Comparison of ENCODE assay signal across 1 cellular context in the genomic region with DNA sequence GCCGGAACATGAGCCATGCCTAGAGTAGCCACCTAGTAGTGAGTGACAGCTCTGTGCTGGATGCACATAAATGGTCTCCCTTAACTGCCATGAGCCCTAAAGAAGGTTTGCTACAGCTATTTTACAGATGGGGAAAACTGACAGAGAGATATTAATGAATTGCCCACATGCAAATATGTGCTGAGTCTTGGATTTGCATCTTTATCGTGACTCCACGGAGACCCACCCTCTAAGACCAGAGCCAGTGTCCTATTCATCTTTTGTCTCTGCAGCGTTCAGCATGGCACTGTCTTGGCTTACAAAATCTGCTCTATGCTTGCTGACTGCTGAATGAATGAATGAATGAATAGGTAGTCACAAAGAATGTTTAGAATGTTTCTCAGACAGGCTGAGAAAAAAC.
TF ChIP-seq lines count a peak whose summit lies in the region.

No MANE protein-coding gene starts in this region.

TF ChIP-seq in GM12878, 131 proteins besides CTCF, POLR2A, EP300 and RAD21:
- TF ChIP-seq CBX5 (IDR thresholded peaks at IDR 0.05; ENCODE audit: low read depth) (0 out of 2 replicates have a peak, but pooled peaks have one; percentile 6), MYB (IDR thresholded peaks at IDR 0.05; ENCODE audit: borderline replicate concordance, low read depth, low read length) (no peak), MTA3 (IDR thresholded peaks at IDR 0.05; ENCODE audit: borderline replicate concordance, low read length) (no peak), RELA (IDR thresholded peaks at IDR 0.05; ENCODE audit: borderline replicate concordance, partially characterized antibody) (no peak), ETV6 (conservative IDR thresholded peaks at IDR 0.05 in 1 of 2, IDR thresholded peaks at IDR 0.05 in 1 of 2; ENCODE audit: borderline replicate concordance in 1 of 2, low read depth in 1 of 2) (no peak), EED (IDR thresholded peaks at IDR 0.05; ENCODE audit: low read depth) (no peak), FOS (IDR thresholded peaks at IDR 0.05; ENCODE audit: borderline replicate concordance, extremely low read depth, insufficient read length) (no peak), BCL11A (IDR thresholded peaks at IDR 0.05; ENCODE audit: low read depth, low read length) (no peak), HCFC1 (IDR thresholded peaks at IDR 0.05; ENCODE audit: low read length) (no peak), POU2F2 (IDR thresholded peaks at IDR 0.05; ENCODE audit: borderline replicate concordance, low read depth, low read length) (0 out of 3 replicates have a peak, but pooled peaks have one; percentile 41), NRF1 (conservative IDR thresholded peaks at IDR 0.05; ENCODE audit: low read depth, low read length) (no peak)
- TF ChIP-seq, protein P1, sequence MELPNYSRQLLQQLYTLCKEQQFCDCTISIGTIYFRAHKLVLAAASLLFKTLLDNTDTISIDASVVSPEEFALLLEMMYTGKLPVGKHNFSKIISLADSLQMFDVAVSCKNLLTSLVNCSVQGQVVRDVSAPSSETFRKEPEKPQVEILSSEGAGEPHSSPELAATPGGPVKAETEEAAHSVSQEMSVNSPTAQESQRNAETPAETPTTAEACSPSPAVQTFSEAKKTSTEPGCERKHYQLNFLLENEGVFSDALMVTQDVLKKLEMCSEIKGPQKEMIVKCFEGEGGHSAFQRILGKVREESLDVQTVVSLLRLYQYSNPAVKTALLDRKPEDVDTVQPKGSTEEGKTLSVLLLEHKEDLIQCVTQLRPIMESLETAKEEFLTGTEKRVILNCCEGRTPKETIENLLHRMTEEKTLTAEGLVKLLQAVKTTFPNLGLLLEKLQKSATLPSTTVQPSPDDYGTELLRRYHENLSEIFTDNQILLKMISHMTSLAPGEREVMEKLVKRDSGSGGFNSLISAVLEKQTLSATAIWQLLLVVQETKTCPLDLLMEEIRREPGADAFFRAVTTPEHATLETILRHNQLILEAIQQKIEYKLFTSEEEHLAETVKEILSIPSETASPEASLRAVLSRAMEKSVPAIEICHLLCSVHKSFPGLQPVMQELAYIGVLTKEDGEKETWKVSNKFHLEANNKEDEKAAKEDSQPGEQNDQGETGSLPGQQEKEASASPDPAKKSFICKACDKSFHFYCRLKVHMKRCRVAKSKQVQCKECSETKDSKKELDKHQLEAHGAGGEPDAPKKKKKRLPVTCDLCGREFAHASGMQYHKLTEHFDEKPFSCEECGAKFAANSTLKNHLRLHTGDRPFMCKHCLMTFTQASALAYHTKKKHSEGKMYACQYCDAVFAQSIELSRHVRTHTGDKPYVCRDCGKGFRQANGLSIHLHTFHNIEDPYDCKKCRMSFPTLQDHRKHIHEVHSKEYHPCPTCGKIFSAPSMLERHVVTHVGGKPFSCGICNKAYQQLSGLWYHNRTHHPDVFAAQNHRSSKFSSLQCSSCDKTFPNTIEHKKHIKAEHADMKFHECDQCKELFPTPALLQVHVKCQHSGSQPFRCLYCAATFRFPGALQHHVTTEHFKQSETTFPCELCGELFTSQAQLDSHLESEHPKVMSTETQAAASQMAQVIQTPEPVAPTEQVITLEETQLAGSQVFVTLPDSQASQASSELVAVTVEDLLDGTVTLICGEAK (IDR thresholded peaks at IDR 0.05; ENCODE audit: borderline replicate concordance): no peak
- TF ChIP-seq, protein P2, sequence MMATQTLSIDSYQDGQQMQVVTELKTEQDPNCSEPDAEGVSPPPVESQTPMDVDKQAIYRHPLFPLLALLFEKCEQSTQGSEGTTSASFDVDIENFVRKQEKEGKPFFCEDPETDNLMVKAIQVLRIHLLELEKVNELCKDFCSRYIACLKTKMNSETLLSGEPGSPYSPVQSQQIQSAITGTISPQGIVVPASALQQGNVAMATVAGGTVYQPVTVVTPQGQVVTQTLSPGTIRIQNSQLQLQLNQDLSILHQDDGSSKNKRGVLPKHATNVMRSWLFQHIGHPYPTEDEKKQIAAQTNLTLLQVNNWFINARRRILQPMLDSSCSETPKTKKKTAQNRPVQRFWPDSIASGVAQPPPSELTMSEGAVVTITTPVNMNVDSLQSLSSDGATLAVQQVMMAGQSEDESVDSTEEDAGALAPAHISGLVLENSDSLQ (IDR thresholded peaks at IDR 0.05): peak; percentile 33; the same call in 1 of the 2 replicates
- TF ChIP-seq, protein P3, sequence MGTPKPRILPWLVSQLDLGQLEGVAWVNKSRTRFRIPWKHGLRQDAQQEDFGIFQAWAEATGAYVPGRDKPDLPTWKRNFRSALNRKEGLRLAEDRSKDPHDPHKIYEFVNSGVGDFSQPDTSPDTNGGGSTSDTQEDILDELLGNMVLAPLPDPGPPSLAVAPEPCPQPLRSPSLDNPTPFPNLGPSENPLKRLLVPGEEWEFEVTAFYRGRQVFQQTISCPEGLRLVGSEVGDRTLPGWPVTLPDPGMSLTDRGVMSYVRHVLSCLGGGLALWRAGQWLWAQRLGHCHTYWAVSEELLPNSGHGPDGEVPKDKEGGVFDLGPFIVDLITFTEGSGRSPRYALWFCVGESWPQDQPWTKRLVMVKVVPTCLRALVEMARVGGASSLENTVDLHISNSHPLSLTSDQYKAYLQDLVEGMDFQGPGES (IDR thresholded peaks at IDR 0.05): no peak
- TF ChIP-seq, protein P4, sequence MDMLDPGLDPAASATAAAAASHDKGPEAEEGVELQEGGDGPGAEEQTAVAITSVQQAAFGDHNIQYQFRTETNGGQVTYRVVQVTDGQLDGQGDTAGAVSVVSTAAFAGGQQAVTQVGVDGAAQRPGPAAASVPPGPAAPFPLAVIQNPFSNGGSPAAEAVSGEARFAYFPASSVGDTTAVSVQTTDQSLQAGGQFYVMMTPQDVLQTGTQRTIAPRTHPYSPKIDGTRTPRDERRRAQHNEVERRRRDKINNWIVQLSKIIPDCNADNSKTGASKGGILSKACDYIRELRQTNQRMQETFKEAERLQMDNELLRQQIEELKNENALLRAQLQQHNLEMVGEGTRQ (IDR thresholded peaks at IDR 0.05; ENCODE audit: borderline replicate concordance, low read depth, low read length): no peak
